In the genomic region with DNA sequence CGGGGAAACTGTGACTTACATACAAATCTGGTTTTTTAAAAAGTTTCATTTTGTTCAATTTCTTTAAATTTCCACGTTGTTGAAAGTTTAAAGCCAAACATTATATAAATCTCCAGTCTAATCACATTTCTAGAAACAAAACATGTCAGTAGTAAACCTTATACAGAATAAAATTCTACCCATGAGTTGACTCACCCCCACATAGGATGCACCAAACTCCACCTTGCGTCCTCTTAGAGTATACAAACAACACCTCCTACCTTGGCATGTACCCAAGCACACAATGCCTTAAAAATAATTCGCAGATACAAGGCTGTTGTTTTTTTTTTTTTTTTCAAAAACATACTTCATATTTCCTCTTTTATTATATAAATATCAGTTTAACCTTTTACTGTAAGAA, we compare ENCODE assay signal across 8 cellular contexts. TPM values are rescaled to one million over a fixed set of nuclear protein-coding genes. Genes with fewer than 3 reads are reported as not detected.
DNase-seq lines count a peak whose midpoint lies in the region; ATAC-seq, FAIRE-seq and TF ChIP-seq lines count a peak whose summit lies in the region.

No MANE protein-coding gene starts in this region.

- H3K14ac ChIP-seq in IMR-90 (replicated peaks; ENCODE audit: low read depth, low read length) = 0 out of 2 replicates have a peak overlapping the region, but pooled peaks have one; percentile 10

- H3K79me2 ChIP-seq in keratinocyte (ENCODE audit: control insufficient read depth, insufficient read depth, low read length) = peaks cover 30% of the 10 kb centered on the region

- peaks cover 25% of the 10 kb centered on the region for H3K36me3 Mint-ChIP-seq in activated naive CD8-positive, alpha-beta T cell treated with anti-CD3 and anti-CD28 coated beads for 36 hours

- intact Hi-C loops in IMR-90 (cut with micrococcal nuclease) = no loop called here
- intact Hi-C loops in transverse colon (cut with DNase I; ENCODE audit: low total_unique reads) = no loop called here

- no peak overlapping the region for H2AK5ac ChIP-seq in IMR-90 (ENCODE audit: low read depth, low read length)

- H3K9ac ChIP-seq in BLaER1 (peak overlapping the region; percentile 75; the same call in 1 of the 2 replicates), IMR-90 (ENCODE audit: low read depth, low read length) (no peak overlapping the region), keratinocyte (ENCODE audit: control insufficient read depth, extremely low read depth, insufficient read depth, low read length) (no peak overlapping the region)

- H4K20me1 ChIP-seq in BLaER1 (peaks cover 75% of the 10 kb centered on the region), IMR-90 (ENCODE audit: insufficient read depth, low read length) (peaks cover 65% of the 10 kb centered on the region), keratinocyte (ENCODE audit: control insufficient read depth, extremely low read depth, insufficient read depth, low read length) (peaks cover 9% of the 10 kb centered on the region)

- H4K5ac ChIP-seq in IMR-90 (ENCODE audit: low read depth, low read length) = no peak overlapping the region

- H3K9me1 ChIP-seq in IMR-90 (ENCODE audit: insufficient read depth, low read length) = peaks cover 18% of the 10 kb centered on the region
- peaks cover 3% of the 10 kb centered on the region for H3K9me1 ChIP-seq in keratinocyte (ENCODE audit: control insufficient read depth, extremely low read depth, insufficient read depth, low read length)

- H3K27ac ChIP-seq in BLaER1 (no peak overlapping the region), IMR-90 (ENCODE audit: insufficient read depth, low read length) (no peak overlapping the region), keratinocyte (ENCODE audit: control insufficient read depth, insufficient read depth, low read length) (no peak overlapping the region), transverse colon (peak overlapping the region; percentile 76 to 99 (median 95))

- peak overlapping the region; percentile 85 for H3K4me3 ChIP-seq in BLaER1
- H3K4me3 ChIP-seq in IMR-90 (ENCODE audit: insufficient read depth, low read depth, low read length) = peak overlapping the region; percentile 20; the same call in 1 of the 2 replicates
- H3K4me3 ChIP-seq in keratinocyte (ENCODE audit: control insufficient read depth in 2 of 3, extremely low read depth in 1 of 3, insufficient read depth in 2 of 3, low read depth in 1 of 3, low read length in 3 of 3) = no peak overlapping the region
- H3K4me3 ChIP-seq in transverse colon = peak overlapping the region in 3 of 4 donors; percentile 5 to 78 (median 66)

- no peak overlapping the region for H2BK120ac ChIP-seq in IMR-90 (ENCODE audit: low read depth, low read length)

- no peak for TF ChIP-seq RAD21 in IMR-90 (IDR thresholded peaks at IDR 0.05; ENCODE audit: low read length)

- H3K18ac ChIP-seq in IMR-90 (ENCODE audit: low read depth, low read length) = no peak overlapping the region

- H3K27me3 ChIP-seq in BLaER1 (no peaks in the 10 kb centered on the region), IMR-90 (ENCODE audit: control insufficient read depth, insufficient read depth, low read length) (no peaks in the 10 kb centered on the region), keratinocyte (ENCODE audit: control insufficient read depth, extremely low read depth, insufficient read depth, low read length) (no peaks in the 10 kb centered on the region), transverse colon (no peaks in the 10 kb centered on the region)

- BruUV-seq in IMR-90 (replicated peaks; lab: Mats Ljungman, UMichigan) = no TSS peak

- TF ChIP-seq CTCF in IMR-90 (conservative IDR thresholded peaks at IDR 0.05; ENCODE audit: low read depth, low read length) (0 out of 2 replicates have a peak, but pooled peaks have one; percentile 6), keratinocyte (optimal IDR thresholded peaks at IDR 0.05 in 1 of 3, IDR thresholded peaks at IDR 0.05 in 1 of 3, conservative IDR thresholded peaks at IDR 0.05 in 1 of 3; ENCODE audit: extremely low read depth in 1 of 3, insufficient read depth in 2 of 3, low read length in 3 of 3) (peak in 1 of 3 experiments; percentile 20), transverse colon (IDR thresholded peaks at IDR 0.05) (peak in 3 of 5 experiments; percentile 15 to 29 (median 17))

- FAIRE-seq in keratinocyte (lab: Jason Lieb, UNC) = no peak

- no peak for ATAC-seq in IMR-90 (ENCODE audit: low read depth)

- no peaks in the 10 kb centered on the region for H3K9me3 Mint-ChIP-seq in activated naive CD8-positive, alpha-beta T cell treated with anti-CD3 and anti-CD28 coated beads for 36 hours

- no peak overlapping the region for H4K91ac ChIP-seq in IMR-90 (ENCODE audit: insufficient read depth, low read depth, low read length)

- dilution Hi-C loops in IMR-90 (cut with HindIII; ENCODE audit: low sequenced_read_pairs, unreplicated experiment) = no loop called here
- dilution Hi-C loops in keratinocyte (cut with MboI; ENCODE audit: extremely low pct_ligation_motif_present, low sequenced_read_pairs) = no loop called here

- H3K23ac ChIP-seq in IMR-90 (ENCODE audit: low read depth, low read length) = no peak overlapping the region

- H3K4me1 ChIP-seq in BLaER1 = peaks cover 69% of the 10 kb centered on the region
- H3K4me1 ChIP-seq in IMR-90 (ENCODE audit: control insufficient read depth, insufficient read depth, low read length) = peaks cover 25% of the 10 kb centered on the region
- H3K4me1 ChIP-seq in keratinocyte (ENCODE audit: control insufficient read depth, extremely low read depth, insufficient read depth, low read length) = peaks cover 53% of the 10 kb centered on the region
- H3K4me1 ChIP-seq in transverse colon = peaks cover 15 to 79% (median 68%) of the 10 kb centered on the region in 4 donors

- H2BK15ac ChIP-seq in IMR-90 (ENCODE audit: low read depth, low read length) = no peak overlapping the region

- no peak for DNase-seq in IMR-90
- no peak for DNase-seq in activated naive CD8-positive, alpha-beta T cell treated with anti-CD3 and anti-CD28 coated beads for 36 hours
- peak; percentile 38 for DNase-seq in keratinocyte (ENCODE audit: low read depth, low spot score)
- peak; percentile 37 for DNase-seq in transverse colon
- no peak for DNase-seq in NCI-H2227 treated with DMSO at 0.1 percent for 48 hours (lab: John Stamatoyannopoulos, UW)
- DNase-seq in KG1 (lab: John Stamatoyannopoulos, UW) = no peak
- no peak for DNase-seq in MV-4-11 (lab: John Stamatoyannopoulos, UW)

- no peak for TF ChIP-seq EP300 in transverse colon (IDR thresholded peaks at IDR 0.05; ENCODE audit: low read depth)

- CTCF ChIA-PET in IMR-90 (lab: Yijun Ruan, JAX) = no interaction called here

- in situ Hi-C loops in IMR-90 (cut with MboI; ENCODE audit: low sequenced_read_pairs) = loop anchor here (25.0 kb wide), 1 partner anchor 679 kb away; no protein-coding TSS in a partner anchor
- in situ Hi-C loops in transverse colon (cut with MboI; ENCODE audit: low pct_ligation_motif_present in 1 of 4, low pct_unique_long_range_greater_than_20kb in 1 of 4, low sequenced_read_pairs in 3 of 4) = loop anchor here in 1 of 4 donors (25.0 kb wide), 1 partner anchor 479 kb away; no protein-coding TSS in a partner anchor

- H3K4me2 ChIP-seq in BLaER1 (peak overlapping the region; percentile 98), IMR-90 (ENCODE audit: low read depth, low read length) (peak overlapping the region; percentile 95), keratinocyte (ENCODE audit: control insufficient read depth, extremely low read depth, insufficient read depth, low read depth, low read length) (peak overlapping the region; percentile 73)

- 0% methylated on average over 1 of the region's 4 CpGs; no CpG with 5 or more reads in 1 of the 2 experiments for WGBS in IMR-90 (ENCODE audit: extremely low coverage in 2 of 2, insufficient read length in 1 of 2), 2 experiments
- 8 to 18% methylated on average over 4 of the region's 4 CpGs for WGBS in transverse colon (ENCODE audit: low coverage in 1 of 2), 2 donors

- H3K36me3 ChIP-seq in BLaER1 (no peaks in the 10 kb centered on the region), IMR-90 (ENCODE audit: control insufficient read depth, insufficient read depth, low read length) (no peaks in the 10 kb centered on the region), keratinocyte (ENCODE audit: control insufficient read depth in 2 of 2, extremely low read depth in 1 of 2, insufficient read depth in 2 of 2, low read length in 2 of 2) (no peaks in the 10 kb centered on the region), transverse colon (no peaks in the 10 kb centered on the region)

- H3K27me3 Mint-ChIP-seq in activated naive CD8-positive, alpha-beta T cell treated with anti-CD3 and anti-CD28 coated beads for 36 hours = no peaks in the 10 kb centered on the region

- H2AK9ac ChIP-seq in IMR-90 (replicated peaks; ENCODE audit: low read depth, low read length, poor library complexity) = no peak overlapping the region

- POLR2A ChIA-PET in IMR-90 (lab: Charles Lee; ENCODE audit: unreplicated experiment) = no interaction called here

- no peak overlapping the region for H3K4ac ChIP-seq in IMR-90 (ENCODE audit: low read depth, low read length)

- no peak overlapping the region for H4K8ac ChIP-seq in IMR-90 (ENCODE audit: low read depth in 2 of 2, low read length in 2 of 2)

- H2BK20ac ChIP-seq in IMR-90 (ENCODE audit: low read depth, low read length) = no peak overlapping the region

- no peaks in the 10 kb centered on the region for H3K9me3 ChIP-seq in BLaER1
- no peaks in the 10 kb centered on the region for H3K9me3 ChIP-seq in IMR-90 (ENCODE audit: control insufficient read depth, insufficient read depth, low read length)
- H3K9me3 ChIP-seq in keratinocyte (ENCODE audit: control insufficient read depth, low read depth, low read length) = no peaks in the 10 kb centered on the region
- H3K9me3 ChIP-seq in transverse colon = no peaks in the 10 kb centered on the region

- H3K27ac Mint-ChIP-seq in activated naive CD8-positive, alpha-beta T cell treated with anti-CD3 and anti-CD28 coated beads for 36 hours = peak overlapping the region; percentile 69

- peak overlapping the region; percentile 49 for H2BK5ac ChIP-seq in IMR-90 (ENCODE audit: low read depth, low read length, poor library complexity, severe bottlenecking)

- peak overlapping the region; percentile 79 for H3K4me3 Mint-ChIP-seq in activated naive CD8-positive, alpha-beta T cell treated with anti-CD3 and anti-CD28 coated beads for 36 hours

- peaks cover 52% of the 10 kb centered on the region for H3K4me1 Mint-ChIP-seq in activated naive CD8-positive, alpha-beta T cell treated with anti-CD3 and anti-CD28 coated beads for 36 hours

- no peak overlapping the region for H3K56ac ChIP-seq in IMR-90 (ENCODE audit: extremely low read depth, insufficient read depth, low read length)

- no peak overlapping the region for H2AFZ ChIP-seq in IMR-90 (replicated peaks; ENCODE audit: low read length, poor library complexity)
- no peak overlapping the region for H2AFZ ChIP-seq in keratinocyte (ENCODE audit: control insufficient read depth, low read length)

- TF ChIP-seq POLR2A in IMR-90 (IDR thresholded peaks at IDR 0.05; ENCODE audit: low read depth, low read length) (no peak), transverse colon (IDR thresholded peaks at IDR 0.05) (no peak)

- peaks cover 32 to 81% of the 10 kb centered on the region in 2 experiments for H3K79me1 ChIP-seq in IMR-90 (ENCODE audit: low read depth in 1 of 2, low read length in 2 of 2)

RNA-seq across cellular contexts. Expression of a gene that starts 3.4 kb away (rescaled TPM):
- total RNA-seq in IMR-90 (2012; rRNA removed) (4.7 TPM in 2 replicates), transverse colon (10 to 100 TPM; 15.5 to 44.4 (median 28.0) TPM)
- polyA plus RNA-seq in IMR-90 (2012; rRNA removed) (7.3 and 8.8 TPM in 2 replicates), keratinocyte (1.8 to 3.0 TPM (median 2.1 TPM) in 3 replicates)
- polyA plus RNA-seq in IMR-90 (2012; cell fraction: cytosol; rRNA removed) = 2.2 and 9.6 TPM in 2 replicates
- 2.8 and 5.8 TPM in 2 replicates for polyA plus RNA-seq in IMR-90 (2012; cell fraction: nucleus; rRNA removed; ENCODE audit: low replicate concordance)
- 10 to 100 TPM; 18.4 to 18.8 TPM for total RNA-seq in activated naive CD8-positive, alpha-beta T cell treated with anti-CD3 and anti-CD28 coated beads for 36 hours
- polyA plus RNA-seq in keratinocyte (2011; ENCODE audit: low read depth) = 2.0 TPM
- 1.4 and 2.4 TPM in 2 replicates for polyA plus RNA-seq in keratinocyte (2011; cell fraction: cytosol; rRNA removed)
- polyA plus RNA-seq in keratinocyte (2011; cell fraction: nucleus; rRNA removed) = 1.6 and 1.7 TPM in 2 replicates
- 2.3 and 3.0 TPM in 2 replicates for polyA plus RNA-seq in keratinocyte (2012; ENCODE audit: low replicate concordance)
- polyA minus RNA-seq in keratinocyte = 3.6 to 8.7 TPM (median 4.6 TPM) in 3 replicates
- 7.9 TPM for polyA minus RNA-seq in keratinocyte (2011; cell fraction: cytosol; rRNA and poly(A)+ RNA removed)
- polyA minus RNA-seq in keratinocyte (2011; cell fraction: nucleus; rRNA and poly(A)+ RNA removed) = 2.3 and 2.6 TPM in 2 replicates

RNA-seq across cellular contexts. Expression of a gene that starts 38.0 kb away (rescaled TPM):
- total RNA-seq in IMR-90 (2012; rRNA removed) (96.1 and 102 TPM in 2 replicates), transverse colon (1 to 10 TPM in 2 of 4 donors, under 1 TPM in 1, not detected in 1; 0.80 to 3.5 (median 3.5) TPM)
- polyA plus RNA-seq in IMR-90 (2012; rRNA removed) (83.7 and 98.8 TPM in 2 replicates), keratinocyte (11.9 to 27.8 TPM (median 12.3 TPM) in 3 replicates)
- polyA plus RNA-seq in IMR-90 (2012; cell fraction: cytosol; rRNA removed) = 77.8 and 101 TPM in 2 replicates
- polyA plus RNA-seq in IMR-90 (2012; cell fraction: nucleus; rRNA removed; ENCODE audit: low replicate concordance) = 49.1 and 91.4 TPM in 2 replicates
- under 1 TPM; 0.08 to 0.19 TPM for total RNA-seq in activated naive CD8-positive, alpha-beta T cell treated with anti-CD3 and anti-CD28 coated beads for 36 hours
- polyA plus RNA-seq in keratinocyte (2011; ENCODE audit: low read depth) = 3.8 TPM
- polyA plus RNA-seq in keratinocyte (2011; cell fraction: cytosol; rRNA removed) = 9.2 and 13.1 TPM in 2 replicates
- polyA plus RNA-seq in keratinocyte (2011; cell fraction: nucleus; rRNA removed) = 24.7 and 30.9 TPM in 2 replicates
- 5.4 and 32.2 TPM in 2 replicates for polyA plus RNA-seq in keratinocyte (2012; ENCODE audit: low replicate concordance)
- 14.2 to 51.2 TPM (median 17.0 TPM) in 3 replicates for polyA minus RNA-seq in keratinocyte
- 18.2 TPM for polyA minus RNA-seq in keratinocyte (2011; cell fraction: cytosol; rRNA and poly(A)+ RNA removed)
- polyA minus RNA-seq in keratinocyte (2011; cell fraction: nucleus; rRNA and poly(A)+ RNA removed) = 21.0 and 28.8 TPM in 2 replicates

Comparison
In these comparisons a context has a peak if more than half of its experiments do, and no peak if none do; other contexts are left out.
1. H3K27ac ChIP-seq: peak in transverse colon (4 of 4); none in BLaER1 (single experiment), IMR-90 (single experiment) and keratinocyte (single experiment).
2. H3K4me3 ChIP-seq: peak in BLaER1 (single experiment), IMR-90 (single experiment) and transverse colon (3 of 4); none in keratinocyte (0 of 3).
3. DNase-seq: peak in keratinocyte (single experiment) and transverse colon (single experiment); none in IMR-90 (single experiment), activated naive CD8-positive, alpha-beta T cell treated with anti-CD3 and anti-CD28 coated beads for 36 hours (single experiment), NCI-H2227 treated with DMSO at 0.1 percent for 48 hours (single experiment), KG1 (single experiment) and MV-4-11 (single experiment).
4. RNA of a gene that starts 38.0 kb away (total RNA-seq): 96.1 to 102 TPM in IMR-90; 0.80 to 3.5 TPM in transverse colon and 0.08 to 0.19 TPM in activated naive CD8-positive, alpha-beta T cell treated with anti-CD3 and anti-CD28 coated beads for 36 hours; every median in the first group is over 10 times any median in the second.
5. Peak in every context shown above with its lines, with median percentiles within 50 percentile points of each other: H3K4me2 ChIP-seq.